Comparison of ENCODE assay signal across 8 cellular contexts in genomic region chr3:149377408-149378111, GRCh38. TPM values are rescaled to one million over a fixed set of nuclear protein-coding genes. Genes with fewer than 3 reads are reported as not detected.
DNase-seq lines count a peak whose midpoint lies in the region; ATAC-seq and TF ChIP-seq lines count a peak whose summit lies in the region.

A gene with protein sequence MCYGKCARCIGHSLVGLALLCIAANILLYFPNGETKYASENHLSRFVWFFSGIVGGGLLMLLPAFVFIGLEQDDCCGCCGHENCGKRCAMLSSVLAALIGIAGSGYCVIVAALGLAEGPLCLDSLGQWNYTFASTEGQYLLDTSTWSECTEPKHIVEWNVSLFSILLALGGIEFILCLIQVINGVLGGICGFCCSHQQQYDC (minus strand): TSS chr3:149377649. CDS start chr3:149377547, 102 bp downstream.

- no peak for TF ChIP-seq CTCF in heart left ventricle (IDR thresholded peaks at IDR 0.05)
- no peak for TF ChIP-seq CTCF in sigmoid colon (IDR thresholded peaks at IDR 0.05)

- POLR2A ChIA-PET in CD8-positive, alpha-beta memory T cell (lab: Charles Lee), result no interaction called here

- ATAC-seq in heart left ventricle, result peak; percentile 74 to 98 (median 94)

- no peak for TF ChIP-seq EP300 in sigmoid colon (IDR thresholded peaks at IDR 0.05)

- CTCF ChIA-PET in CD8-positive, alpha-beta memory T cell (lab: Charles Lee), result no interaction called here

- TF ChIP-seq POLR2A in heart left ventricle (IDR thresholded peaks at IDR 0.05) (peak in 1 of 2 donors; percentile 88), sigmoid colon (IDR thresholded peaks at IDR 0.05) (no peak)

- H3K27ac Mint-ChIP-seq in CD8-positive, alpha-beta memory T cell, result no peak within 1 kb of the TSS

- H3K9me3 Mint-ChIP-seq in CD8-positive, alpha-beta memory T cell, result peaks cover 0 to 1% (median 0%) of the 10 kb centered on the region in 5 donors

- peak within 1 kb of the TSS; percentile 40 to 73 (median 60) for H3K4me3 ChIP-seq in heart left ventricle
- peak within 1 kb of the TSS in 3 of 4 donors; percentile 12 to 24 (median 22) for H3K4me3 ChIP-seq in sigmoid colon
- no peak within 1 kb of the TSS for H3K4me3 ChIP-seq in CD8-positive, alpha-beta memory T cell (ENCODE audit: low read length)

- H3K27me3 ChIP-seq in heart left ventricle (no peaks in the 10 kb centered on the region), sigmoid colon (no peaks in the 10 kb centered on the region)
- H3K27me3 ChIP-seq in CD8-positive, alpha-beta memory T cell (ENCODE audit: insufficient read depth, low read length, poor library complexity, severe bottlenecking), result no peaks in the 10 kb centered on the region

- no peaks in the 10 kb centered on the region for H3K36me3 Mint-ChIP-seq in CD8-positive, alpha-beta memory T cell

- H3K4me1 ChIP-seq in heart left ventricle (peaks cover 0 to 46% (median 15%) of the 10 kb centered on the region in 12 donors), sigmoid colon (no peaks in the 10 kb centered on the region)
- H3K4me1 ChIP-seq in CD8-positive, alpha-beta memory T cell (ENCODE audit: insufficient read depth, low read length), result no peaks in the 10 kb centered on the region

- H3K27me3 Mint-ChIP-seq in CD8-positive, alpha-beta memory T cell, result peaks cover 4 to 28% of the 10 kb centered on the region in 2 donors

- DNase-seq in HS-27A (ENCODE audit: low read depth) (peak; percentile 92), UCSD-AML1 (lab: John Stamatoyannopoulos, UW; ENCODE audit: unreplicated experiment) (peak; percentile 80), heart left ventricle (peak in 4 of 5 donors; percentile 75 to 83 (median 82)), sigmoid colon (peak; percentile 62), NCI-H187 (lab: John Stamatoyannopoulos, UW) (no peak), middle frontal gyrus (ENCODE audit: extremely low spot score, low spot score) (no peak)
- DNase-seq in CD8-positive, alpha-beta memory T cell, result no peak
- DNase-seq in effector CD4-positive, alpha-beta T cell, result no peak

- WGBS in heart left ventricle, 4 donors, result 37 to 47% (median 39%) methylated on average over 13 of the region's 13 CpGs
- 9 to 44% methylated on average over 13 of the region's 13 CpGs for WGBS in sigmoid colon, 2 donors

- H3K27ac ChIP-seq in heart left ventricle (peak within 1 kb of the TSS; percentile 71 to 90 (median 84)), sigmoid colon (peak within 1 kb of the TSS; percentile 27 to 79 (median 49))
- H3K27ac ChIP-seq in CD8-positive, alpha-beta memory T cell (ENCODE audit: low read depth, low read length), result no peak within 1 kb of the TSS

- H3K4me1 Mint-ChIP-seq in CD8-positive, alpha-beta memory T cell, result peaks cover 0 to 1% (median 0%) of the 10 kb centered on the region in 3 donors

- peaks cover 0 to 30% (median 15%) of the 10 kb centered on the region in 9 donors for H3K36me3 ChIP-seq in heart left ventricle
- no peaks in the 10 kb centered on the region for H3K36me3 ChIP-seq in sigmoid colon
- no peaks in the 10 kb centered on the region for H3K36me3 ChIP-seq in CD8-positive, alpha-beta memory T cell (ENCODE audit: insufficient read depth, low read length)

- no peaks in the 10 kb centered on the region for H3K9me3 ChIP-seq in heart left ventricle
- no peaks in the 10 kb centered on the region for H3K9me3 ChIP-seq in sigmoid colon
- no peaks in the 10 kb centered on the region for H3K9me3 ChIP-seq in CD8-positive, alpha-beta memory T cell (ENCODE audit: low read length)

- H3K4me3 Mint-ChIP-seq in CD8-positive, alpha-beta memory T cell, result peak within 1 kb of the TSS in 1 of 7 donors; percentile 4

- intact Hi-C loops in heart left ventricle (cut with DNase I) (loop anchor here in 5 of 10 donors (5.0 kb wide), 2 partner anchors 35 to 45 kb away; partner anchors contain the start of gene TM4SF18 (in 1 of the 5)), sigmoid colon (cut with DNase I) (no loop called here)

RNA-seq across cellular contexts. Expression of the gene that starts here (rescaled TPM):
- total RNA-seq in heart left ventricle, result 100 to 1,000 TPM in 5 of 9 donors, 10 to 100 TPM in 4; 61.6 to 224 (median 111) TPM
- 100 to 1,000 TPM in 1 of 2 donors, 10 to 100 TPM in 1; 99.4 to 117 TPM for polyA plus RNA-seq in heart left ventricle
- 10 to 100 TPM; 23.5 to 47.4 (median 33.8) TPM for total RNA-seq in sigmoid colon
- 10 to 100 TPM; 18.0 to 76.2 (median 38.4) TPM for polyA plus RNA-seq in sigmoid colon
- total RNA-seq in CD8-positive, alpha-beta memory T cell, result under 1 TPM; 0.18 to 0.27 TPM
- not detected for polyA plus RNA-seq in CD8-positive, alpha-beta memory T cell

Comparison
In these comparisons a context has a peak if more than half of its experiments do, and no peak if none do; other contexts are left out.
1. RNA of the gene that starts here (total RNA-seq): 61.6 to 224 TPM in heart left ventricle and 23.5 to 47.4 TPM in sigmoid colon; 0.18 to 0.27 TPM in CD8-positive, alpha-beta memory T cell; every median in the first group is over 10 times any median in the second.
2. RNA of the gene that starts here (polyA plus RNA-seq): 99.4 to 117 TPM in heart left ventricle and 18.0 to 76.2 TPM in sigmoid colon; not detected in CD8-positive, alpha-beta memory T cell (single experiment); every median in the first group is over 10 times any median in the second.
3. DNase-seq: peak in HS-27A (single experiment), UCSD-AML1 (single experiment), heart left ventricle (4 of 5) and sigmoid colon (single experiment); none in NCI-H187 (0 of 2), CD8-positive, alpha-beta memory T cell (0 of 5), effector CD4-positive, alpha-beta T cell (single experiment) and middle frontal gyrus (single experiment).